ENCODE assay signal across 8 cellular contexts in genomic region chr12:65209655-65210043, GRCh38. TPM values are rescaled to one million over a fixed set of nuclear protein-coding genes. Genes with fewer than 3 reads are reported as not detected.
DNase-seq lines count a peak whose midpoint lies in the region; ATAC-seq and TF ChIP-seq lines count a peak whose summit lies in the region.

No MANE protein-coding gene starts in this region.

- no peaks in the 10 kb centered on the region for H3K9me3 ChIP-seq in CD4-positive, alpha-beta T cell (ENCODE audit: control insufficient read depth, low read length)
- H3K9me3 ChIP-seq in lower lobe of right lung: no peaks in the 10 kb centered on the region

- H3K9me3 Mint-ChIP-seq in CD4-positive, alpha-beta T cell: no peaks in the 10 kb centered on the region
- H3K9me3 Mint-ChIP-seq in activated naive CD8-positive, alpha-beta T cell treated with anti-CD3 and anti-CD28 coated beads for 36 hours: peaks cover 5% of the 10 kb centered on the region
- no peaks in the 10 kb centered on the region for H3K9me3 Mint-ChIP-seq in CD14-positive monocyte

- ATAC-seq in CD4-positive, alpha-beta T cell (ENCODE audit: poor library complexity): no peak
- ATAC-seq in GM19438 (IDR thresholded peaks at IDR 0.05; ENCODE audit: low read depth, unreplicated experiment) (peak; percentile 90), HG03354 (IDR thresholded peaks at IDR 0.05; ENCODE audit: poor library complexity, severe bottlenecking, unreplicated experiment) (peak; percentile 80), omental fat pad (ENCODE audit: low FRiP score) (no peak), lower lobe of right lung (no peak)

- no peak overlapping the region for H3K4me3 ChIP-seq in lower lobe of right lung

- no peak for TF ChIP-seq CTCF in CD4-positive, alpha-beta T cell (IDR thresholded peaks at IDR 0.05)
- TF ChIP-seq CTCF in CD14-positive monocyte (IDR thresholded peaks at IDR 0.05): no peak
- no peak for TF ChIP-seq CTCF in omental fat pad (IDR thresholded peaks at IDR 0.05)
- TF ChIP-seq CTCF in lower lobe of right lung (IDR thresholded peaks at IDR 0.05): no peak

- peaks cover 4% of the 10 kb centered on the region for H3K36me3 ChIP-seq in lower lobe of right lung

- no peak overlapping the region for H3K27ac ChIP-seq in CD4-positive, alpha-beta T cell (ENCODE audit: low read depth, low read length)
- H3K27ac ChIP-seq in lower lobe of right lung: no peak overlapping the region

- no peaks in the 10 kb centered on the region for H3K27me3 Mint-ChIP-seq in CD4-positive, alpha-beta T cell
- H3K27me3 Mint-ChIP-seq in activated naive CD8-positive, alpha-beta T cell treated with anti-CD3 and anti-CD28 coated beads for 36 hours: no peaks in the 10 kb centered on the region
- no peaks in the 10 kb centered on the region for H3K27me3 Mint-ChIP-seq in CD14-positive monocyte (ENCODE audit: low read depth in 3 of 3)

- peaks cover 26% of the 10 kb centered on the region for H3K36me3 Mint-ChIP-seq in CD4-positive, alpha-beta T cell (ENCODE audit: low read depth)
- H3K36me3 Mint-ChIP-seq in activated naive CD8-positive, alpha-beta T cell treated with anti-CD3 and anti-CD28 coated beads for 36 hours: peaks cover 41% of the 10 kb centered on the region
- peaks cover 8 to 26% of the 10 kb centered on the region in 2 donors for H3K36me3 Mint-ChIP-seq in CD14-positive monocyte

- POLR2A ChIA-PET in CD4-positive, alpha-beta T cell (lab: Charles Lee): interaction anchor here (1.0 to 2.8 kb wide), 2 partner anchors 37 to 40 kb away, joined by 4 to 30 read pairs; partner anchors contain the start of gene LEMD3

- peaks cover 24% of the 10 kb centered on the region for H3K4me1 ChIP-seq in lower lobe of right lung

- no peak for DNase-seq in CD4-positive, alpha-beta T cell
- no peak for DNase-seq in activated naive CD8-positive, alpha-beta T cell treated with anti-CD3 and anti-CD28 coated beads for 36 hours
- DNase-seq in CD14-positive monocyte (ENCODE audit: low spot score): no peak
- no peak for DNase-seq in D341Med (ENCODE audit: low spot score)
- DNase-seq in omental fat pad (ENCODE audit: low spot score): no peak
- DNase-seq in lower lobe of right lung: no peak

- peak overlapping the region; percentile 72 for H3K4me3 Mint-ChIP-seq in CD4-positive, alpha-beta T cell
- peak overlapping the region; percentile 69 for H3K4me3 Mint-ChIP-seq in activated naive CD8-positive, alpha-beta T cell treated with anti-CD3 and anti-CD28 coated beads for 36 hours
- H3K4me3 Mint-ChIP-seq in CD14-positive monocyte: no peak overlapping the region

- H3K27me3 ChIP-seq in CD4-positive, alpha-beta T cell (ENCODE audit: control insufficient read depth, insufficient read depth, low read length): no peaks in the 10 kb centered on the region
- H3K27me3 ChIP-seq in lower lobe of right lung (ENCODE audit: low read depth): no peaks in the 10 kb centered on the region

- intact Hi-C loops in CD4-positive, alpha-beta T cell (cut with DNase I, micrococcal nuclease): loop anchor here (5.0 kb wide), 1 partner anchor 37 kb away; no protein-coding TSS in a partner anchor
- intact Hi-C loops in CD14-positive monocyte (cut with micrococcal nuclease) (no loop called here), lower lobe of right lung (cut with DNase I) (no loop called here)

- CTCF ChIA-PET in CD4-positive, alpha-beta T cell (lab: Charles Lee): interaction anchor here (0.6 kb wide), 1 partner anchor 41 kb away, joined by 3 read pairs; no protein-coding TSS in a partner anchor

- peak overlapping the region; percentile 70 for H3K27ac Mint-ChIP-seq in CD4-positive, alpha-beta T cell
- peak overlapping the region; percentile 92 for H3K27ac Mint-ChIP-seq in activated naive CD8-positive, alpha-beta T cell treated with anti-CD3 and anti-CD28 coated beads for 36 hours
- peak overlapping the region in 1 of 7 donors; percentile 22 for H3K27ac Mint-ChIP-seq in CD14-positive monocyte

- peaks cover 60% of the 10 kb centered on the region for H3K4me1 Mint-ChIP-seq in CD4-positive, alpha-beta T cell (ENCODE audit: low read depth)
- peaks cover 55% of the 10 kb centered on the region for H3K4me1 Mint-ChIP-seq in activated naive CD8-positive, alpha-beta T cell treated with anti-CD3 and anti-CD28 coated beads for 36 hours
- peaks cover 17% of the 10 kb centered on the region for H3K4me1 Mint-ChIP-seq in CD14-positive monocyte

RNA-seq across cellular contexts. Expression of gene LEMD3, which starts 40.3 kb away (rescaled TPM):
- 10 to 100 TPM; 67.1 to 68.8 TPM for total RNA-seq in CD4-positive, alpha-beta T cell
- total RNA-seq in activated naive CD8-positive, alpha-beta T cell treated with anti-CD3 and anti-CD28 coated beads for 36 hours: 10 to 100 TPM; 21.2 to 21.3 TPM
- polyA plus RNA-seq in CD14-positive monocyte: 10 to 100 TPM; 11.3 to 12.3 TPM
- total RNA-seq in omental fat pad: 10 to 100 TPM; 27.4 to 61.0 (median 34.8) TPM
- 31.9 TPM for total RNA-seq in lower lobe of right lung

Comparison
In these comparisons a context has a peak if more than half of its experiments do, and no peak if none do; other contexts are left out.
1. ATAC-seq: peak in GM19438 (single experiment) and HG03354 (single experiment); none in CD4-positive, alpha-beta T cell (single experiment), omental fat pad (single experiment) and lower lobe of right lung (0 of 2).
2. H3K4me3 Mint-ChIP-seq: peak in CD4-positive, alpha-beta T cell (single experiment) and activated naive CD8-positive, alpha-beta T cell treated with anti-CD3 and anti-CD28 coated beads for 36 hours (single experiment); none in CD14-positive monocyte (0 of 2).
3. intact Hi-C loops: an anchor here in CD4-positive, alpha-beta T cell (5.0 kb wide); none called in CD14-positive monocyte and lower lobe of right lung.